Comparison of ENCODE assay signal across 13 cellular contexts in the genomic region with DNA sequence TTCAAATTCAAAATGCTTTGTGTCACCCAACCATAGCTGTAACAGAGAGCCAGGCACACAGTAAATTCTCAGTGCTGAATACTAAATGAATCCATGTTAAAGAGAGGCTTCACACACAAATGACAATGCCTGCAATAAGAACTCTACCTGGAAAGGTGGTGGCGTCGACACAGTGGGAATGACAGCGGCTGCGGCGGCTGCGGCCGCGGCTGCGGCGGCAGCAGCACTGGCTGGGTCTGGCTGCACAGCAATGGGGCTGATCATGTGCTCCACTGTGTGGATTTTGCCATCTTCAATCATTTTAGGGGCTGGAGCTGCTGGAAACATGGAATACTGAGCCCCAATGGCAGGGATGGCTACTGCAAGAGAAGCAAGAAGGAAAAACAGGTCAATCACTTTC.
"Had no signal": no experiment of that assay in that cellular context is flagged by ENCODE, and none has a peak within 500 bp of the region (broad histone marks: within the 10 kb centered on the region; RNA-seq: fewer than 3 reads in every experiment).

No MANE protein-coding gene starts in this region.

- H3K27me3 ChIP-seq: body of pancreas, gastrocnemius medialis, heart right ventricle had no signal

- ATAC-seq: body of pancreas, gastrocnemius medialis, heart right ventricle, sciatic nerve had no signal

- H3K4me1 ChIP-seq: gastrocnemius medialis had no signal

- DNase-seq: activated CD4-positive, alpha-beta T cell treated with anti-CD3 and anti-CD28 coated beads, Interleukin-2, amount 50 U/mL, for 1 hour; activated naive CD4-positive, alpha-beta T cell treated with anti-CD3 and anti-CD28 coated beads, Interleukin-2, amount 50 U/mL, for 16 hours; amygdala; body of pancreas; caudate nucleus; erythroblast; gastrocnemius medialis; heart right ventricle had no signal

- FAIRE-seq: colon, urothelium cell line had no signal

- H3K9me3 ChIP-seq: body of pancreas, gastrocnemius medialis, thoracic aorta had no signal

- H3K36me3 ChIP-seq: gastrocnemius medialis, thoracic aorta had no signal

- H3K27ac ChIP-seq: body of pancreas, gastrocnemius medialis, SK-N-MC, thoracic aorta had no signal

- H3K4me3 ChIP-seq: body of pancreas, gastrocnemius medialis, heart right ventricle, SK-N-MC, thoracic aorta had no signal
